ENCODE assay signal across 9 cellular contexts in genomic region chr11:108160970-108161566, GRCh38. TPM values are rescaled to one million over a fixed set of nuclear protein-coding genes. Genes with fewer than 3 reads are reported as not detected.
DNase-seq lines count a peak whose midpoint lies in the region; ATAC-seq and TF ChIP-seq lines count a peak whose summit lies in the region.
"Had no signal": no experiment of that assay in that cellular context is flagged by ENCODE, and none has a peak within 500 bp of the region (broad histone marks: within the 10 kb centered on the region; RNA-seq: fewer than 3 reads in every experiment).

No MANE protein-coding gene starts in this region.

- H3K36me3 Mint-ChIP-seq in activated T-cell treated with anti-CD3 and anti-CD28 coated beads, Interleukin-2, amount 50 U/mL, for 24 hours (ENCODE audit: low read depth), result peaks cover 5% of the 10 kb centered on the region
- H3K36me3 Mint-ChIP-seq in neural progenitor cell, result peaks cover 7% of the 10 kb centered on the region
- peaks cover 5% of the 10 kb centered on the region for H3K36me3 Mint-ChIP-seq in type B pancreatic cell

- H3K27me3 Mint-ChIP-seq in activated T-cell treated with anti-CD3 and anti-CD28 coated beads, Interleukin-2, amount 50 U/mL, for 24 hours, result no peaks in the 10 kb centered on the region
- H3K27me3 Mint-ChIP-seq in neural progenitor cell (ENCODE audit: insufficient read depth, low read depth) (no peaks in the 10 kb centered on the region), type B pancreatic cell (no peaks in the 10 kb centered on the region)

- peak; percentile 98 for ATAC-seq in HG02759 (IDR thresholded peaks at IDR 0.05; ENCODE audit: unreplicated experiment)

- peak overlapping the region; percentile 82 for H3K27ac Mint-ChIP-seq in activated T-cell treated with anti-CD3 and anti-CD28 coated beads, Interleukin-2, amount 50 U/mL, for 24 hours
- H3K27ac Mint-ChIP-seq in neural progenitor cell, result peak overlapping the region; percentile 21
- H3K27ac Mint-ChIP-seq in type B pancreatic cell, result no peak overlapping the region

- H3K4me1 ChIP-seq in neural progenitor cell, result no peaks in the 10 kb centered on the region

- H3K4me3 ChIP-seq in neural progenitor cell, result no peak overlapping the region

- H3K79me2 ChIP-seq in neural progenitor cell (ENCODE audit: low read depth), result no peaks in the 10 kb centered on the region

- no peaks in the 10 kb centered on the region for H3K27me3 ChIP-seq in neural progenitor cell

- H3K9me3 ChIP-seq in neural progenitor cell (ENCODE audit: low read depth), result no peaks in the 10 kb centered on the region

- no peak for DNase-seq in activated T-cell treated with anti-CD3 and anti-CD28 coated beads, Interleukin-2, amount 50 U/mL, for 24 hours
- no peak for DNase-seq in activated T-cell treated with anti-CD3 and anti-CD28 coated beads for 4 hours
- DNase-seq in NAMALWA (ENCODE audit: low spot score), result peak; percentile 83
- no peak for DNase-seq in neural progenitor cell (ENCODE audit: low spot score)
- DNase-seq in C1 segment of cervical spinal cord (lab: John Stamatoyannopoulos, UW), result no peak
- DNase-seq in type B pancreatic cell (ENCODE audit: extremely low spot score, unreplicated experiment), result no peak
- DNase-seq in HPDE6-E6E7 (ENCODE audit: extremely low spot score), result no peak
- DNase-seq: erythroblast had no signal

- no peak overlapping the region for H3K9ac ChIP-seq in neural progenitor cell

- no peak overlapping the region for H3K27ac ChIP-seq in neural progenitor cell

- H3K4me1 Mint-ChIP-seq in activated T-cell treated with anti-CD3 and anti-CD28 coated beads, Interleukin-2, amount 50 U/mL, for 24 hours (ENCODE audit: low read depth), result peaks cover 24% of the 10 kb centered on the region
- no peaks in the 10 kb centered on the region for H3K4me1 Mint-ChIP-seq in neural progenitor cell
- no peaks in the 10 kb centered on the region for H3K4me1 Mint-ChIP-seq in type B pancreatic cell (ENCODE audit: unreplicated experiment)

- no peaks in the 10 kb centered on the region for H3K9me3 Mint-ChIP-seq in activated T-cell treated with anti-CD3 and anti-CD28 coated beads, Interleukin-2, amount 50 U/mL, for 24 hours
- H3K9me3 Mint-ChIP-seq in neural progenitor cell (no peaks in the 10 kb centered on the region), type B pancreatic cell (no peaks in the 10 kb centered on the region)

- H3K4me3 Mint-ChIP-seq in activated T-cell treated with anti-CD3 and anti-CD28 coated beads, Interleukin-2, amount 50 U/mL, for 24 hours, result no peak overlapping the region
- H3K4me3 Mint-ChIP-seq in neural progenitor cell (no peak overlapping the region), type B pancreatic cell (no peak overlapping the region)

- H3K36me3 ChIP-seq in neural progenitor cell, result peaks cover 15% of the 10 kb centered on the region

- no peaks in the 10 kb centered on the region for H4K20me1 ChIP-seq in neural progenitor cell (ENCODE audit: low read depth)

- no peak overlapping the region for H2AFZ ChIP-seq in neural progenitor cell (replicated peaks)

- H3F3A ChIP-seq in neural progenitor cell (ENCODE audit: low read depth), result no peaks in the 10 kb centered on the region

- H3K4me2 ChIP-seq in neural progenitor cell, result no peak overlapping the region

- TF ChIP-seq CTCF in neural progenitor cell (IDR thresholded peaks at IDR 0.05), result no peak
- TF ChIP-seq CTCF in type B pancreatic cell (conservative IDR thresholded peaks at IDR 0.05), result no peak

RNA-seq across cellular contexts. Expression of gene ACAT1, which starts 39.7 kb away (rescaled TPM):
- total RNA-seq in neural progenitor cell (ENCODE audit: low replicate concordance) (37.6 and 50.9 TPM in 2 replicates), type B pancreatic cell (ENCODE audit: low replicate concordance) (35.5 and 52.6 TPM in 2 replicates)
